Comparison of ENCODE assay signal across 1 cellular context in the genomic region with DNA sequence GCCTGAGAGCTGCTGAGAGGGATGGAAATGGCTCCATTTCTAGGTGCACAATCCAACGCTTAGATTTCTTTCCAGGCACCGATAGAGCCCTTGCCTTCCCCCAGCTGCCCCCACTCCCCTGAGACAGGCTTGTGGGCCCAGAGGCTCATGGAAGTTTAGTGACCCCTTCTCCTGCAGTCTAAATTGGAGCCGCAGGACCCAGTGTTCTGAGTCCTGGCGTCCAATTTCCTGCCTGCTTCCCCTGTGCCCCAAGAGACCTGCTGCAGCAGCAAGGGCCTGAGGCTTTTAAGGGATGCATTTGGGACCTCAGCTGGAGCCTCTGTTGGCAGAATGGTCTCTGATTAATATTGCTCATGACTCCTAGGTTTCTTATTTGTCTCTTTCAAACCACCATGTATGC.
TF ChIP-seq lines count a peak whose summit lies in the region.

No MANE protein-coding gene starts in this region.

TF ChIP-seq in WTC11, 78 proteins besides CTCF, POLR2A, EP300 and RAD21 (continued from another document):
- TF ChIP-seq, protein P1, sequence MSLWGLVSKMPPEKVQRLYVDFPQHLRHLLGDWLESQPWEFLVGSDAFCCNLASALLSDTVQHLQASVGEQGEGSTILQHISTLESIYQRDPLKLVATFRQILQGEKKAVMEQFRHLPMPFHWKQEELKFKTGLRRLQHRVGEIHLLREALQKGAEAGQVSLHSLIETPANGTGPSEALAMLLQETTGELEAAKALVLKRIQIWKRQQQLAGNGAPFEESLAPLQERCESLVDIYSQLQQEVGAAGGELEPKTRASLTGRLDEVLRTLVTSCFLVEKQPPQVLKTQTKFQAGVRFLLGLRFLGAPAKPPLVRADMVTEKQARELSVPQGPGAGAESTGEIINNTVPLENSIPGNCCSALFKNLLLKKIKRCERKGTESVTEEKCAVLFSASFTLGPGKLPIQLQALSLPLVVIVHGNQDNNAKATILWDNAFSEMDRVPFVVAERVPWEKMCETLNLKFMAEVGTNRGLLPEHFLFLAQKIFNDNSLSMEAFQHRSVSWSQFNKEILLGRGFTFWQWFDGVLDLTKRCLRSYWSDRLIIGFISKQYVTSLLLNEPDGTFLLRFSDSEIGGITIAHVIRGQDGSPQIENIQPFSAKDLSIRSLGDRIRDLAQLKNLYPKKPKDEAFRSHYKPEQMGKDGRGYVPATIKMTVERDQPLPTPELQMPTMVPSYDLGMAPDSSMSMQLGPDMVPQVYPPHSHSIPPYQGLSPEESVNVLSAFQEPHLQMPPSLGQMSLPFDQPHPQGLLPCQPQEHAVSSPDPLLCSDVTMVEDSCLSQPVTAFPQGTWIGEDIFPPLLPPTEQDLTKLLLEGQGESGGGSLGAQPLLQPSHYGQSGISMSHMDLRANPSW (CRISPR knock-in tag; conservative IDR thresholded peaks at IDR 0.05; ENCODE audit: low read depth) = no peak
- TF ChIP-seq JUN (CRISPR knock-in tag; IDR thresholded peaks at IDR 0.05) (no peak), TCF7 (CRISPR knock-in tag; IDR thresholded peaks at IDR 0.05; ENCODE audit: low read depth) (no peak)
- TF ChIP-seq, protein P2, sequence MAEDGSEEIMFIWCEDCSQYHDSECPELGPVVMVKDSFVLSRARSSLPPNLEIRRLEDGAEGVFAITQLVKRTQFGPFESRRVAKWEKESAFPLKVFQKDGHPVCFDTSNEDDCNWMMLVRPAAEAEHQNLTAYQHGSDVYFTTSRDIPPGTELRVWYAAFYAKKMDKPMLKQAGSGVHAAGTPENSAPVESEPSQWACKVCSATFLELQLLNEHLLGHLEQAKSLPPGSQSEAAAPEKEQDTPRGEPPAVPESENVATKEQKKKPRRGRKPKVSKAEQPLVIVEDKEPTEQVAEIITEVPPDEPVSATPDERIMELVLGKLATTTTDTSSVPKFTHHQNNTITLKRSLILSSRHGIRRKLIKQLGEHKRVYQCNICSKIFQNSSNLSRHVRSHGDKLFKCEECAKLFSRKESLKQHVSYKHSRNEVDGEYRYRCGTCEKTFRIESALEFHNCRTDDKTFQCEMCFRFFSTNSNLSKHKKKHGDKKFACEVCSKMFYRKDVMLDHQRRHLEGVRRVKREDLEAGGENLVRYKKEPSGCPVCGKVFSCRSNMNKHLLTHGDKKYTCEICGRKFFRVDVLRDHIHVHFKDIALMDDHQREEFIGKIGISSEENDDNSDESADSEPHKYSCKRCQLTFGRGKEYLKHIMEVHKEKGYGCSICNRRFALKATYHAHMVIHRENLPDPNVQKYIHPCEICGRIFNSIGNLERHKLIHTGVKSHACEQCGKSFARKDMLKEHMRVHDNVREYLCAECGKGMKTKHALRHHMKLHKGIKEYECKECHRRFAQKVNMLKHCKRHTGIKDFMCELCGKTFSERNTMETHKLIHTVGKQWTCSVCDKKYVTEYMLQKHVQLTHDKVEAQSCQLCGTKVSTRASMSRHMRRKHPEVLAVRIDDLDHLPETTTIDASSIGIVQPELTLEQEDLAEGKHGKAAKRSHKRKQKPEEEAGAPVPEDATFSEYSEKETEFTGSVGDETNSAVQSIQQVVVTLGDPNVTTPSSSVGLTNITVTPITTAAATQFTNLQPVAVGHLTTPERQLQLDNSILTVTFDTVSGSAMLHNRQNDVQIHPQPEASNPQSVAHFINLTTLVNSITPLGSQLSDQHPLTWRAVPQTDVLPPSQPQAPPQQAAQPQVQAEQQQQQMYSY (CRISPR knock-in tag; IDR thresholded peaks at IDR 0.05) = no peak
TF ChIP-seq in WTC11: peak in this region for 0.
